ENCODE assay signal across 8 cellular contexts in genomic region chr11:121451982-121452608, GRCh38. TPM values are rescaled to one million over a fixed set of nuclear protein-coding genes. Genes with fewer than 3 reads are reported as not detected.
DNase-seq lines count a peak whose midpoint lies in the region; ATAC-seq, FAIRE-seq and TF ChIP-seq lines count a peak whose summit lies in the region.

A gene with protein sequence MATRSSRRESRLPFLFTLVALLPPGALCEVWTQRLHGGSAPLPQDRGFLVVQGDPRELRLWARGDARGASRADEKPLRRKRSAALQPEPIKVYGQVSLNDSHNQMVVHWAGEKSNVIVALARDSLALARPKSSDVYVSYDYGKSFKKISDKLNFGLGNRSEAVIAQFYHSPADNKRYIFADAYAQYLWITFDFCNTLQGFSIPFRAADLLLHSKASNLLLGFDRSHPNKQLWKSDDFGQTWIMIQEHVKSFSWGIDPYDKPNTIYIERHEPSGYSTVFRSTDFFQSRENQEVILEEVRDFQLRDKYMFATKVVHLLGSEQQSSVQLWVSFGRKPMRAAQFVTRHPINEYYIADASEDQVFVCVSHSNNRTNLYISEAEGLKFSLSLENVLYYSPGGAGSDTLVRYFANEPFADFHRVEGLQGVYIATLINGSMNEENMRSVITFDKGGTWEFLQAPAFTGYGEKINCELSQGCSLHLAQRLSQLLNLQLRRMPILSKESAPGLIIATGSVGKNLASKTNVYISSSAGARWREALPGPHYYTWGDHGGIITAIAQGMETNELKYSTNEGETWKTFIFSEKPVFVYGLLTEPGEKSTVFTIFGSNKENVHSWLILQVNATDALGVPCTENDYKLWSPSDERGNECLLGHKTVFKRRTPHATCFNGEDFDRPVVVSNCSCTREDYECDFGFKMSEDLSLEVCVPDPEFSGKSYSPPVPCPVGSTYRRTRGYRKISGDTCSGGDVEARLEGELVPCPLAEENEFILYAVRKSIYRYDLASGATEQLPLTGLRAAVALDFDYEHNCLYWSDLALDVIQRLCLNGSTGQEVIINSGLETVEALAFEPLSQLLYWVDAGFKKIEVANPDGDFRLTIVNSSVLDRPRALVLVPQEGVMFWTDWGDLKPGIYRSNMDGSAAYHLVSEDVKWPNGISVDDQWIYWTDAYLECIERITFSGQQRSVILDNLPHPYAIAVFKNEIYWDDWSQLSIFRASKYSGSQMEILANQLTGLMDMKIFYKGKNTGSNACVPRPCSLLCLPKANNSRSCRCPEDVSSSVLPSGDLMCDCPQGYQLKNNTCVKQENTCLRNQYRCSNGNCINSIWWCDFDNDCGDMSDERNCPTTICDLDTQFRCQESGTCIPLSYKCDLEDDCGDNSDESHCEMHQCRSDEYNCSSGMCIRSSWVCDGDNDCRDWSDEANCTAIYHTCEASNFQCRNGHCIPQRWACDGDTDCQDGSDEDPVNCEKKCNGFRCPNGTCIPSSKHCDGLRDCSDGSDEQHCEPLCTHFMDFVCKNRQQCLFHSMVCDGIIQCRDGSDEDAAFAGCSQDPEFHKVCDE (N-terminal part only) (plus strand): TSS chr11:121452314. CDS start chr11:121452332, 18 bp downstream.

- intact Hi-C loops in endothelial cell of umbilical vein (cut with micrococcal nuclease), result loop anchor here (1.0 kb wide), 2 partner anchors 12 to 139 kb away; no protein-coding TSS in a partner anchor

- peak within 1 kb of the TSS; percentile 39 for H3K4me2 ChIP-seq in endothelial cell of umbilical vein (ENCODE audit: insufficient read depth, low read length)

- TF ChIP-seq CTCF in endothelial cell of umbilical vein (IDR thresholded peaks at IDR 0.05; ENCODE audit: extremely low read depth in 1 of 2, insufficient read depth in 1 of 2, low read depth in 1 of 2, low read length in 2 of 2), result peak; percentile 41 to 64

- CTCF ChIA-PET in endothelial cell of umbilical vein (lab: Charles Lee), result interaction anchor here (0.7 to 2.4 kb wide), 9 partner anchors 11 to 139 kb away, joined by 3 to 12 read pairs (median 3); no protein-coding TSS in a partner anchor

- peak within 1 kb of the TSS in 2 of 3 experiments; percentile 1 to 38 for H3K4me3 ChIP-seq in endothelial cell of umbilical vein (replicated peaks in 1 of 3; ENCODE audit: insufficient read depth in 1 of 3, low read depth in 1 of 3, low read length in 3 of 3)
- peak within 1 kb of the TSS; percentile 91 for H3K4me3 ChIP-seq in mononuclear cell (ENCODE audit: low read length)

- H3K4me1 ChIP-seq in endothelial cell of umbilical vein (ENCODE audit: control insufficient read depth, extremely low read depth, insufficient read depth, low read length) (no peaks in the 10 kb centered on the region), mononuclear cell (ENCODE audit: insufficient read depth, low read length) (peaks cover 90% of the 10 kb centered on the region)

- ATAC-seq in HG02981 (IDR thresholded peaks at IDR 0.05; ENCODE audit: unreplicated experiment), result peak; percentile 46

- no peak within 1 kb of the TSS for H3K9ac ChIP-seq in endothelial cell of umbilical vein (replicated peaks; ENCODE audit: extremely low read depth, insufficient read depth, low read length)

- H3K36me3 ChIP-seq in endothelial cell of umbilical vein (ENCODE audit: control insufficient read depth in 2 of 2, extremely low read depth in 1 of 2, insufficient read depth in 2 of 2, low read length in 2 of 2), result no peaks in the 10 kb centered on the region

- H4K20me1 ChIP-seq in endothelial cell of umbilical vein (replicated peaks; ENCODE audit: control insufficient read depth, extremely low read depth, insufficient read depth, low read length), result no peaks in the 10 kb centered on the region

- peak; percentile 66; the same call in 1 of the 2 replicates for TF ChIP-seq POLR2A in GM12892 (IDR thresholded peaks at IDR 0.05; ENCODE audit: low read depth, low read length)
- no peak for TF ChIP-seq POLR2A in endothelial cell of umbilical vein (IDR thresholded peaks at IDR 0.05; ENCODE audit: low read depth, low read length)

- no TSS peak for BruUV-seq in endothelial cell of umbilical vein (replicated peaks; lab: Mats Ljungman, UMichigan)

- no peak within 1 kb of the TSS for H3K27ac ChIP-seq in endothelial cell of umbilical vein (ENCODE audit: insufficient read depth, low read depth, low read length)

- DNase-seq in 8988T (peak; percentile 90), GM12892 (ENCODE audit: insufficient read length) (peak; percentile 55), NCI-H2227 (lab: John Stamatoyannopoulos, UW; ENCODE audit: unreplicated experiment) (peak; percentile 80), activated T-cell treated with anti-CD3 and anti-CD28 coated beads for 1 hour (ENCODE audit: low read depth) (peak; percentile 63), endothelial cell of umbilical vein (ENCODE audit: low read depth, low spot score) (peak; percentile 26)
- peak; percentile 40 to 48 for DNase-seq in stimulated activated CD8-positive, alpha-beta memory T cell treated with anti-CD3 and anti-CD28 coated beads, Interleukin-7, amount 100 ng/mL, for 1 hour (ENCODE audit: low read depth in 2 of 2)

- POLR2A ChIA-PET in endothelial cell of umbilical vein (lab: Charles Lee), result no interaction called here

- dilution Hi-C loops in endothelial cell of umbilical vein (cut with MboI; ENCODE audit: extremely low pct_ligation_motif_present, low sequenced_read_pairs), result no loop called here

- H3K9me1 ChIP-seq in endothelial cell of umbilical vein (replicated peaks; ENCODE audit: control insufficient read depth, extremely low read depth, insufficient read depth, low read length), result no peaks in the 10 kb centered on the region

- FAIRE-seq in GM12892 (lab: Jason Lieb, UNC) (peak; percentile 99), endothelial cell of umbilical vein (lab: Jason Lieb, UNC) (no peak)

- H3K27me3 ChIP-seq in endothelial cell of umbilical vein (ENCODE audit: control insufficient read depth in 2 of 2, insufficient read depth in 2 of 2, low read length in 2 of 2) (peaks cover 41 to 44% of the 10 kb centered on the region in 2 experiments), mononuclear cell (ENCODE audit: insufficient read depth, low read length) (no peaks in the 10 kb centered on the region)

- H3K79me2 ChIP-seq in endothelial cell of umbilical vein (ENCODE audit: control insufficient read depth, insufficient read depth, low read length), result no peaks in the 10 kb centered on the region

- no peaks in the 10 kb centered on the region for H3K9me3 ChIP-seq in endothelial cell of umbilical vein (replicated peaks; ENCODE audit: control insufficient read depth, insufficient read depth, low read length)
- no peaks in the 10 kb centered on the region for H3K9me3 ChIP-seq in mononuclear cell (ENCODE audit: low read depth, low read length)

- H2AFZ ChIP-seq in endothelial cell of umbilical vein (ENCODE audit: low read depth, low read length), result peak within 1 kb of the TSS; percentile 61

TF ChIP-seq in endothelial cell of umbilical vein, 7 proteins besides CTCF, POLR2A, EP300 and RAD21:
- TF ChIP-seq GATA2 (IDR thresholded peaks at IDR 0.05; ENCODE audit: insufficient read depth, insufficient read length, low read depth, low read length), result no peak
- TF ChIP-seq, protein P1, sequence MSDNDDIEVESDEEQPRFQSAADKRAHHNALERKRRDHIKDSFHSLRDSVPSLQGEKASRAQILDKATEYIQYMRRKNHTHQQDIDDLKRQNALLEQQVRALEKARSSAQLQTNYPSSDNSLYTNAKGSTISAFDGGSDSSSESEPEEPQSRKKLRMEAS (IDR thresholded peaks at IDR 0.05; ENCODE audit: insufficient read depth, insufficient read length), result no peak
- TF ChIP-seq EZH2 (IDR thresholded peaks at IDR 0.05; ENCODE audit: borderline replicate concordance, low read depth, low read length, severe bottlenecking), result peak; percentile 80

RNA-seq across cellular contexts. Expression of the gene that starts here (rescaled TPM):
- polyA plus RNA-seq in GM12892 (2012; ENCODE audit: missing spikeins), result 61.4 TPM
- total RNA-seq in endothelial cell of umbilical vein (0.16 and 0.31 TPM in 2 replicates), mononuclear cell (216 TPM)
- polyA plus RNA-seq in endothelial cell of umbilical vein, result 0.10 and 0.17 TPM in 2 replicates
- 0.04 and 0.05 TPM in 2 replicates for polyA plus RNA-seq in endothelial cell of umbilical vein (2011; cell fraction: cytosol; rRNA removed)
- polyA plus RNA-seq in endothelial cell of umbilical vein (2011; cell fraction: nucleus; rRNA removed), result 0.20 and 0.81 TPM in 2 replicates
- polyA plus RNA-seq in endothelial cell of umbilical vein (2012), result 0.08 and 0.15 TPM in 2 replicates
- polyA minus RNA-seq in endothelial cell of umbilical vein, result 0.27 and 0.83 TPM in 2 replicates
- polyA minus RNA-seq in endothelial cell of umbilical vein (2011; cell fraction: cytosol; rRNA and poly(A)+ RNA removed), result 5.1 TPM
- polyA minus RNA-seq in endothelial cell of umbilical vein (2011; cell fraction: nucleus; rRNA and poly(A)+ RNA removed), result 0.34 TPM in 2 replicates

Comparison
In these comparisons a context has a peak if more than half of its experiments do, and no peak if none do; other contexts are left out.
1. RNA of the gene that starts here (total RNA-seq): 216 TPM in mononuclear cell (single experiment); 0.16 to 0.31 TPM in endothelial cell of umbilical vein; every median in the first group is over 100 times any median in the second.
2. DNase-seq: peak in every context shown above with its lines; median percentile 90 in 8988T; 80 in NCI-H2227; 63 in activated T-cell treated with anti-CD3 and anti-CD28 coated beads for 1 hour; 55 in GM12892; 44 in stimulated activated CD8-positive, alpha-beta memory T cell treated with anti-CD3 and anti-CD28 coated beads, Interleukin-7, amount 100 ng/mL, for 1 hour; 26 in endothelial cell of umbilical vein.